7 cellular contexts compared by ENCODE assay signal in genomic region chrX:107825698-107826285, GRCh38. TPM values are rescaled to one million over a fixed set of nuclear protein-coding genes. Genes with fewer than 3 reads are reported as not detected.
DNase-seq lines count a peak whose midpoint lies in the region; ATAC-seq and TF ChIP-seq lines count a peak whose summit lies in the region.

Gene MID2, plus strand, starts transcription at chrX:107825866. Its CDS starts 561 bp downstream, at chrX:107826427.

- DNase-seq in RWPE2 (ENCODE audit: low spot score) (peak; percentile 74), amniotic epithelial cell (ENCODE audit: low read depth) (peak; percentile 41), right atrium auricular region (ENCODE audit: low spot score) (peak; percentile 69), SHP77 treated with DMSO at 0.1 percent for 48 hours (lab: John Stamatoyannopoulos, UW) (no peak)

- no peak within 1 kb of the TSS for H3K9ac ChIP-seq in rectal smooth muscle tissue (ENCODE audit: low read length)

- H3K4me3 ChIP-seq in RWPE2 (ENCODE audit: severe bottlenecking) (peak within 1 kb of the TSS; percentile 66), right atrium auricular region (peak within 1 kb of the TSS; percentile 39 to 50), rectal smooth muscle tissue (ENCODE audit: low read length) (peak within 1 kb of the TSS; percentile 64)

- H3K4me1 ChIP-seq in RWPE2 (ENCODE audit: insufficient read depth, poor library complexity, severe bottlenecking) (no peaks in the 10 kb centered on the region), right atrium auricular region (no peaks in the 10 kb centered on the region), rectal smooth muscle tissue (ENCODE audit: control insufficient read depth, insufficient read depth, low read length) (no peaks in the 10 kb centered on the region)

- H3K9me3 ChIP-seq in RWPE2 (ENCODE audit: severe bottlenecking) (no peaks in the 10 kb centered on the region), right atrium auricular region (no peaks in the 10 kb centered on the region)

- ATAC-seq in GM18868 (IDR thresholded peaks at IDR 0.05; ENCODE audit: unreplicated experiment): peak; percentile 51
- peak; percentile 45 for ATAC-seq in HG03135 (IDR thresholded peaks at IDR 0.05; ENCODE audit: unreplicated experiment)
- ATAC-seq in RWPE2 (ENCODE audit: low read depth): peak; percentile 77

- H3K36me3 ChIP-seq in RWPE2 (ENCODE audit: low read depth) (no peaks in the 10 kb centered on the region), right atrium auricular region (no peaks in the 10 kb centered on the region), rectal smooth muscle tissue (ENCODE audit: control insufficient read depth, insufficient read depth, low read length) (no peaks in the 10 kb centered on the region)

- TF ChIP-seq CTCF in RWPE2 (IDR thresholded peaks at IDR 0.05; ENCODE audit: poor library complexity, severe bottlenecking) (no peak), right atrium auricular region (IDR thresholded peaks at IDR 0.05) (no peak)

- H3K27ac ChIP-seq in RWPE2 (ENCODE audit: poor library complexity, severe bottlenecking): peak within 1 kb of the TSS; percentile 63
- peak within 1 kb of the TSS; percentile 76 to 82 for H3K27ac ChIP-seq in right atrium auricular region
- H3K27ac ChIP-seq in rectal smooth muscle tissue (ENCODE audit: low read depth, low read length): peak within 1 kb of the TSS; percentile 87

- H3K27me3 ChIP-seq in RWPE2 (ENCODE audit: insufficient read depth, poor library complexity, severe bottlenecking) (no peaks in the 10 kb centered on the region), right atrium auricular region (no peaks in the 10 kb centered on the region), rectal smooth muscle tissue (ENCODE audit: control insufficient read depth, insufficient read depth, low read length) (no peaks in the 10 kb centered on the region)

RNA-seq across cellular contexts. Expression of gene MID2, which starts in this region (rescaled TPM):
- total RNA-seq in right atrium auricular region: 10 to 100 TPM in 1 of 2 donors, 1 to 10 TPM in 1; 4.8 to 10.8 TPM
